In the genomic region with DNA sequence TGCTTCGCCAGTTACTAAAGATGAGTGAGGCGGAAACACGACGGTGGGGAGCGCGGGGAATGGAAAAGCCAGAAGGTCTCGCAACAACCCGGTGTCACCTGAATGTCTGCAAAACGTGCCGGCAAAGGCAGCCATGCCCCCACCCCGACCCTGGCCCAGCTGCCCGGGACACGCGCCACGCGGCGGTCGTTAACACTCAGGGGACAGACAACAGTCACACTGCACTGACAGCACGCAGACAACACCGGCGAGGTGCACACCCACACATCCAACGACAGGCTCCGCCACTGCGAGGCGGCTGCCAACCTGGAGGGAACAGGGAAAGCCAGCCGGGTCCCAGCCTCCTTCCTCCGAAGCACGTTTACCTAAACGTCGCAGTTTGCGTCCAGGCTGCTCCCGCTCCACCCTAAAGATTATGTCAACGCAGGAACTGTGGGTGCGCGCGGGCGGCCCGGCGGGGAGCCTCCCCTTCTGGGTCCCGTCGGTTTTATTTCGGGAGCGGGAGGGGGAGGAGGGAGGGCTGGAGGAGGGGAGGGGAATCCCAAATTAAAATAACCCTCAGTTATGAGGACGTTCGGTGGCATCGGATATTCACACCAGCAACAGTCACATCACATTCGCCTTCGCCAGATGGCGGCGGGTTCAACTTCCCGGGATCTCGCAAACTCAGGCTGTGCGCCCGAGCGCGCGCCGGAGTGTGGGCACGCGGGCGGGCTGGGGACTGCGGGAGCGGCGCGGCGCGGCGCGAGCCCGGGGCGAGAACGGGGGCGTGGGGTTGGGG, we compare ENCODE assay signal across 8 cellular contexts. TPM values are rescaled to one million over a fixed set of nuclear protein-coding genes. Genes with fewer than 3 reads are reported as not detected.
DNase-seq lines count a peak whose midpoint lies in the region; ATAC-seq and TF ChIP-seq lines count a peak whose summit lies in the region.

No MANE protein-coding gene starts in this region.

- peaks cover 52% of the 10 kb centered on the region for H3K4me1 Mint-ChIP-seq in activated T-cell treated with anti-CD3 and anti-CD28 coated beads, Interleukin-2, amount 50 U/mL, for 4 hours (ENCODE audit: low read depth)
- H3K4me1 Mint-ChIP-seq in nephron (peaks cover 52% of the 10 kb centered on the region), type B pancreatic cell (ENCODE audit: unreplicated experiment) (peaks cover 31% of the 10 kb centered on the region)

- no peak for TF ChIP-seq CTCF in nephron (IDR thresholded peaks at IDR 0.05; ENCODE audit: unreplicated experiment in 3 of 3)
- TF ChIP-seq CTCF in type B pancreatic cell (conservative IDR thresholded peaks at IDR 0.05) = peak; percentile 19

- peak; percentile 8 for ATAC-seq in GM18867 (IDR thresholded peaks at IDR 0.05; ENCODE audit: unreplicated experiment)
- ATAC-seq in HG03135 (IDR thresholded peaks at IDR 0.05; ENCODE audit: unreplicated experiment) = peak; percentile 2
- peak; percentile 7 to 10 for ATAC-seq in activated T-cell treated with anti-CD3 and anti-CD28 coated beads, Interleukin-2, amount 50 U/mL, for 4 hours
- ATAC-seq in esophagus mucosa = peak; percentile 40

- H3K27ac Mint-ChIP-seq in nephron = peak overlapping the region; percentile 86 to 92 (median 89)
- H3K27ac Mint-ChIP-seq in type B pancreatic cell = peak overlapping the region; percentile 91

- H3K4me3 Mint-ChIP-seq in activated T-cell treated with anti-CD3 and anti-CD28 coated beads, Interleukin-2, amount 50 U/mL, for 4 hours = peak overlapping the region; percentile 93
- H3K4me3 Mint-ChIP-seq in nephron (peak overlapping the region; percentile 93 to 96 (median 95)), type B pancreatic cell (peak overlapping the region; percentile 98)

- DNase-seq in 8988T (peak; percentile 27), NOMO-1 (lab: John Stamatoyannopoulos, UW; ENCODE audit: unreplicated experiment in 2 of 2) (peak; percentile 32 to 37), type B pancreatic cell (ENCODE audit: extremely low spot score, unreplicated experiment) (no peak)
- DNase-seq in activated T-cell treated with anti-CD3 and anti-CD28 coated beads, Interleukin-2, amount 50 U/mL, for 4 hours = peak; percentile 33

- H3K27me3 Mint-ChIP-seq in activated T-cell treated with anti-CD3 and anti-CD28 coated beads, Interleukin-2, amount 50 U/mL, for 4 hours (ENCODE audit: low read depth) = no peaks in the 10 kb centered on the region
- peaks cover 5% of the 10 kb centered on the region for H3K27me3 Mint-ChIP-seq in nephron (ENCODE audit: low read depth)
- H3K27me3 Mint-ChIP-seq in type B pancreatic cell = peaks cover 43% of the 10 kb centered on the region

- H3K9me3 Mint-ChIP-seq in activated T-cell treated with anti-CD3 and anti-CD28 coated beads, Interleukin-2, amount 50 U/mL, for 4 hours = no peaks in the 10 kb centered on the region
- H3K9me3 Mint-ChIP-seq in nephron (no peaks in the 10 kb centered on the region), type B pancreatic cell (no peaks in the 10 kb centered on the region)

- H3K36me3 Mint-ChIP-seq in activated T-cell treated with anti-CD3 and anti-CD28 coated beads, Interleukin-2, amount 50 U/mL, for 4 hours (ENCODE audit: insufficient read depth) = no peaks in the 10 kb centered on the region
- peaks cover 3% of the 10 kb centered on the region for H3K36me3 Mint-ChIP-seq in nephron (ENCODE audit: low read depth)
- H3K36me3 Mint-ChIP-seq in type B pancreatic cell = peaks cover 25% of the 10 kb centered on the region

RNA-seq across cellular contexts. Expression of a gene that starts 0.7 kb away (rescaled TPM):
- total RNA-seq in activated T-cell treated with anti-CD3 and anti-CD28 coated beads, Interleukin-2, amount 50 U/mL, for 4 hours = 10 to 100 TPM in 1 of 3 donors, 1 to 10 TPM in 2; 8.9 to 12.8 (median 9.2) TPM
- total RNA-seq in esophagus mucosa (21.2 TPM), type B pancreatic cell (ENCODE audit: low replicate concordance) (25.4 and 86.7 TPM in 2 replicates)

RNA-seq across cellular contexts. Expression of a gene that starts 2.4 kb away (rescaled TPM):
- 10 to 100 TPM; 10.8 to 13.6 (median 12.5) TPM for total RNA-seq in activated T-cell treated with anti-CD3 and anti-CD28 coated beads, Interleukin-2, amount 50 U/mL, for 4 hours
- total RNA-seq in esophagus mucosa = 9.2 TPM
- total RNA-seq in type B pancreatic cell (ENCODE audit: low replicate concordance) = 21.8 and 79.9 TPM in 2 replicates
